ENCODE assay signal across 8 cellular contexts in the genomic region with DNA sequence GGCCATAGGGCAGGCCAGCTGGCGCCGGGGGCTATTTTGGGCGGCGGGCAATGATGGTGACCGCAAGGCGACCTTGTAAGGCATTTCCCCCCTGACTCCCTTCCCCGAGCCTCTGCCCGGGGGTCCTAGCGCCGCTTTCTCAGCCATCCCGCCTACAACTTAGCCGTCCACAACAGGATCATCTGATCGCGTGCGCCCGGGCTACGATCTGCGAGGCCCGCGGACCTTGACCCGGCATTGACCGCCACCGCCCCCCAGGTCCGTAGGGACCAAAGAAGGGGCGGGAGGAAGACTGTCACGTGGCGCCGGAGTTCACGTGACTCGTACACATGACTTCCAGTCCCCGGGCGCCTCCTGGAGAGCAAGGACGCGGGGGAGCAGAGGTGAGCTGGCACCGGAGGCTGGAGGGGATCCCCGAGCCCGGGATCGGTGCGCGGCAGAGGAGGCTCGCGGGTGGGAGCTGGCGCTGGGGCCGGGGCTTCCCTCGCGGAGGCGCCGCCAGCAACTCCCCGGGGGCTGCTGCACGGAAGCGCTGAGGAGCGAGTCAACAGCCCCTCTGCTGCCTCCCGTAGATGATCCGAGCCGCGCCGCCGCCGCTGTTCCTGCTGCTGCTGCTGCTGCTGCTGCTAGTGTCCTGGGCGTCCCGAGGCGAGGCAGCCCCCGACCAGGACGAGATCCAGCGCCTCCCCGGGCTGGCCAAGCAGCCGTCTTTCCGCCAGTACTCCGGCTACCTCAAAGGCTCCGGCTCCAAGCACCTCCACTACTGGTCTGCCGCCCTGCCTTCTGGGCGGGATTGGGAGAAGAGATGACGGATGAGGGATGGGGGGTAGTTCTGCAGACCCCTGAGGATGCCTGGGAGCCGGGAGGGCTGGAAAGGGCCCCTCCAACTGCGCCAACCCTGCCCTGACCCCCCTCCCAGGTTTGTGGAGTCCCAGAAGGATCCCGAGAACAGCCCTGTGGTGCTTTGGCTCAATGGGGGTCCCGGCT. TPM values are rescaled to one million over a fixed set of nuclear protein-coding genes. Genes with fewer than 3 reads are reported as not detected.
DNase-seq lines count a peak whose midpoint lies in the region; ATAC-seq and TF ChIP-seq lines count a peak whose summit lies in the region.

A gene (plus strand): TSS at position 339 of the 987 bp plus-strand sequence. CDS start 234 bp downstream, at position 573.
A gene with protein sequence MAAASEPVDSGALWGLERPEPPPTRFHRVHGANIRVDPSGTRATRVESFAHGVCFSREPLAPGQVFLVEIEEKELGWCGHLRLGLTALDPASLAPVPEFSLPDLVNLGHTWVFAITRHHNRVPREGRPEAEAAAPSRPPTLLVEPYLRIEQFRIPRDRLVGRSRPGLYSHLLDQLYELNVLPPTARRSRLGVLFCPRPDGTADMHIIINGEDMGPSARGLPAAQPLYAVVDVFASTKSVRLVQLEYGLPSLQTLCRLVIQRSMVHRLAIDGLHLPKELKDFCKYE (minus strand): TSS at position 212 of the 987 bp plus-strand sequence. CDS start 217 bp downstream, outside the sequence.

- peak; percentile 61 for TF ChIP-seq EP300 in Ishikawa (IDR thresholded peaks at IDR 0.05; ENCODE audit: borderline replicate concordance)

- TF ChIP-seq RAD21 in Ishikawa (IDR thresholded peaks at IDR 0.05; ENCODE audit: low read depth): peak; percentile 11; the same call in 1 of the 2 replicates

- peak; percentile 72 for ATAC-seq in GM21528 (IDR thresholded peaks at IDR 0.05; ENCODE audit: low FRiP score, unreplicated experiment)
- ATAC-seq in natural killer cell: peak; percentile 73 to 87 (median 86)

- no peaks in the 10 kb centered on the region for H3K27me3 Mint-ChIP-seq in activated T-helper 2 cell treated with anti-CD3 and anti-CD28 coated beads, Interferon-gamma antibody, Interleukin-2, Interleukin-4, amounts not matched to agents 10 μg/mL and 5 μg/mL and 100 μg/mL, durations not matched to agents 14 hours and 24 hours and 36 hours (ENCODE audit: low read depth)
- H3K27me3 Mint-ChIP-seq in natural killer cell (ENCODE audit: low read depth in 2 of 2): no peaks in the 10 kb centered on the region

- H3K9me3 Mint-ChIP-seq in activated T-helper 2 cell treated with anti-CD3 and anti-CD28 coated beads, Interferon-gamma antibody, Interleukin-2, Interleukin-4, amounts not matched to agents 10 μg/mL and 5 μg/mL and 100 μg/mL, durations not matched to agents 14 hours and 24 hours and 36 hours: no peaks in the 10 kb centered on the region
- H3K9me3 Mint-ChIP-seq in natural killer cell: no peaks in the 10 kb centered on the region

- peaks cover 10% of the 10 kb centered on the region for H3K36me3 Mint-ChIP-seq in activated T-helper 2 cell treated with anti-CD3 and anti-CD28 coated beads, Interferon-gamma antibody, Interleukin-2, Interleukin-4, amounts not matched to agents 10 μg/mL and 5 μg/mL and 100 μg/mL, durations not matched to agents 14 hours and 24 hours and 36 hours (ENCODE audit: low read depth)
- H3K36me3 Mint-ChIP-seq in natural killer cell: no peaks in the 10 kb centered on the region

- H3K27ac Mint-ChIP-seq in activated T-helper 2 cell treated with anti-CD3 and anti-CD28 coated beads, Interferon-gamma antibody, Interleukin-2, Interleukin-4, amounts not matched to agents 10 μg/mL and 5 μg/mL and 100 μg/mL, durations not matched to agents 14 hours and 24 hours and 36 hours: peak within 1 kb of the TSS; percentile 84
- H3K27ac Mint-ChIP-seq in natural killer cell: peak within 1 kb of the TSS; percentile 58 to 88

- intact Hi-C loops in activated T-helper 2 cell treated with anti-CD3 and anti-CD28 coated beads, Interferon-gamma antibody, Interleukin-2, Interleukin-4, amounts not matched to agents 10 μg/mL and 5 μg/mL and 100 μg/mL, durations not matched to agents 14 hours and 24 hours and 36 hours (cut with micrococcal nuclease): loop anchor here (1.0 to 10.0 kb wide), 4 partner anchors 20 to 84 kb away; a partner anchor contains a TSS
- intact Hi-C loops in natural killer cell (cut with micrococcal nuclease): loop anchor here (1.0 to 2.0 kb wide), 4 partner anchors 20 to 72 kb away; a partner anchor contains a TSS

- peak within 1 kb of the TSS; percentile 87 for H3K4me3 Mint-ChIP-seq in activated T-helper 2 cell treated with anti-CD3 and anti-CD28 coated beads, Interferon-gamma antibody, Interleukin-2, Interleukin-4, amounts not matched to agents 10 μg/mL and 5 μg/mL and 100 μg/mL, durations not matched to agents 14 hours and 24 hours and 36 hours (ENCODE audit: low read depth)
- H3K4me3 Mint-ChIP-seq in natural killer cell: peak within 1 kb of the TSS; percentile 93

- DNase-seq in DMS114 treated with DMSO at 0.1 percent for 48 hours (lab: John Stamatoyannopoulos, UW; ENCODE audit: unreplicated experiment) (peak; percentile 67), RKO (ENCODE audit: low spot score) (peak; percentile 96), fibroblast of peridontal ligament (ENCODE audit: extremely low read depth) (peak; percentile 90), natural killer cell (peak; percentile 78)
- peak; percentile 78 for DNase-seq in activated T-helper 2 cell treated with anti-CD3 and anti-CD28 coated beads, Interferon-gamma antibody, Interleukin-2, Interleukin-4, amounts not matched to agents 10 μg/mL and 5 μg/mL and 100 μg/mL, durations not matched to agents 14 hours and 24 hours and 36 hours (ENCODE audit: low spot score)
- DNase-seq in stimulated activated naive CD4-positive, alpha-beta T cell (lab: John Stamatoyannopoulos, UW): peak; percentile 65 to 85 (median 82)

- H3K4me1 Mint-ChIP-seq in activated T-helper 2 cell treated with anti-CD3 and anti-CD28 coated beads, Interferon-gamma antibody, Interleukin-2, Interleukin-4, amounts not matched to agents 10 μg/mL and 5 μg/mL and 100 μg/mL, durations not matched to agents 14 hours and 24 hours and 36 hours (ENCODE audit: low read depth): peaks cover 25% of the 10 kb centered on the region
- H3K4me1 Mint-ChIP-seq in natural killer cell: peaks cover 5 to 24% of the 10 kb centered on the region in 2 donors

- no peak for TF ChIP-seq CTCF in natural killer cell (IDR thresholded peaks at IDR 0.05)

TF ChIP-seq in Ishikawa, 13 proteins besides CTCF, POLR2A, EP300 and RAD21:
- TF ChIP-seq ZBTB7A (IDR thresholded peaks at IDR 0.05; ENCODE audit: low read depth) (peak; percentile 74; the same call in 1 of the 2 replicates), YY1 (IDR thresholded peaks at IDR 0.05; ENCODE audit: low read depth) (peak; percentile 87), FOXM1 (IDR thresholded peaks at IDR 0.05; ENCODE audit: borderline replicate concordance, low read depth) (no peak), TCF12 (IDR thresholded peaks at IDR 0.05; ENCODE audit: low read depth) (peak; percentile 61; the same call in 1 of the 2 replicates), EGR1 (IDR thresholded peaks at IDR 0.05) (no peak; the same call in 1 of the 2 replicates), NFIC (IDR thresholded peaks at IDR 0.05) (0 out of 2 replicates have a peak, but pooled peaks have one; percentile 20), TAF1 (IDR thresholded peaks at IDR 0.05; ENCODE audit: low read depth) (peak; percentile 92), CEBPB (IDR thresholded peaks at IDR 0.05) (no peak), TEAD4 (IDR thresholded peaks at IDR 0.05) (no peak), CREB1 (IDR thresholded peaks at IDR 0.05; ENCODE audit: low read depth) (no peak)
- TF ChIP-seq, protein P1, sequence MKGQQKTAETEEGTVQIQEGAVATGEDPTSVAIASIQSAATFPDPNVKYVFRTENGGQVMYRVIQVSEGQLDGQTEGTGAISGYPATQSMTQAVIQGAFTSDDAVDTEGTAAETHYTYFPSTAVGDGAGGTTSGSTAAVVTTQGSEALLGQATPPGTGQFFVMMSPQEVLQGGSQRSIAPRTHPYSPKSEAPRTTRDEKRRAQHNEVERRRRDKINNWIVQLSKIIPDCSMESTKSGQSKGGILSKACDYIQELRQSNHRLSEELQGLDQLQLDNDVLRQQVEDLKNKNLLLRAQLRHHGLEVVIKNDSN (IDR thresholded peaks at IDR 0.05): peak; percentile 100
- TF ChIP-seq, protein P2, sequence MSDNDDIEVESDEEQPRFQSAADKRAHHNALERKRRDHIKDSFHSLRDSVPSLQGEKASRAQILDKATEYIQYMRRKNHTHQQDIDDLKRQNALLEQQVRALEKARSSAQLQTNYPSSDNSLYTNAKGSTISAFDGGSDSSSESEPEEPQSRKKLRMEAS (IDR thresholded peaks at IDR 0.05): peak; percentile 88
- TF ChIP-seq, protein P3, sequence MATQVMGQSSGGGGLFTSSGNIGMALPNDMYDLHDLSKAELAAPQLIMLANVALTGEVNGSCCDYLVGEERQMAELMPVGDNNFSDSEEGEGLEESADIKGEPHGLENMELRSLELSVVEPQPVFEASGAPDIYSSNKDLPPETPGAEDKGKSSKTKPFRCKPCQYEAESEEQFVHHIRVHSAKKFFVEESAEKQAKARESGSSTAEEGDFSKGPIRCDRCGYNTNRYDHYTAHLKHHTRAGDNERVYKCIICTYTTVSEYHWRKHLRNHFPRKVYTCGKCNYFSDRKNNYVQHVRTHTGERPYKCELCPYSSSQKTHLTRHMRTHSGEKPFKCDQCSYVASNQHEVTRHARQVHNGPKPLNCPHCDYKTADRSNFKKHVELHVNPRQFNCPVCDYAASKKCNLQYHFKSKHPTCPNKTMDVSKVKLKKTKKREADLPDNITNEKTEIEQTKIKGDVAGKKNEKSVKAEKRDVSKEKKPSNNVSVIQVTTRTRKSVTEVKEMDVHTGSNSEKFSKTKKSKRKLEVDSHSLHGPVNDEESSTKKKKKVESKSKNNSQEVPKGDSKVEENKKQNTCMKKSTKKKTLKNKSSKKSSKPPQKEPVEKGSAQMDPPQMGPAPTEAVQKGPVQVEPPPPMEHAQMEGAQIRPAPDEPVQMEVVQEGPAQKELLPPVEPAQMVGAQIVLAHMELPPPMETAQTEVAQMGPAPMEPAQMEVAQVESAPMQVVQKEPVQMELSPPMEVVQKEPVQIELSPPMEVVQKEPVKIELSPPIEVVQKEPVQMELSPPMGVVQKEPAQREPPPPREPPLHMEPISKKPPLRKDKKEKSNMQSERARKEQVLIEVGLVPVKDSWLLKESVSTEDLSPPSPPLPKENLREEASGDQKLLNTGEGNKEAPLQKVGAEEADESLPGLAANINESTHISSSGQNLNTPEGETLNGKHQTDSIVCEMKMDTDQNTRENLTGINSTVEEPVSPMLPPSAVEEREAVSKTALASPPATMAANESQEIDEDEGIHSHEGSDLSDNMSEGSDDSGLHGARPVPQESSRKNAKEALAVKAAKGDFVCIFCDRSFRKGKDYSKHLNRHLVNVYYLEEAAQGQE (IDR thresholded peaks at IDR 0.05; ENCODE audit: low read depth): no peak

RNA-seq across cellular contexts. Expression of the first gene that starts in this region (rescaled TPM):
- total RNA-seq in activated T-helper 2 cell treated with anti-CD3 and anti-CD28 coated beads, Interferon-gamma antibody, Interleukin-2, Interleukin-4, amounts not matched to agents 10 μg/mL and 5 μg/mL and 100 μg/mL, durations not matched to agents 14 hours and 24 hours and 36 hours: 49.0 and 51.9 TPM in 2 replicates
- total RNA-seq in natural killer cell: 100 to 1,000 TPM in 1 of 3 donors, 10 to 100 TPM in 2; 72.8 to 108 (median 86.8) TPM

RNA-seq across cellular contexts. Expression of the second gene that starts in this region (rescaled TPM):
- 2.0 and 3.3 TPM in 2 replicates for total RNA-seq in activated T-helper 2 cell treated with anti-CD3 and anti-CD28 coated beads, Interferon-gamma antibody, Interleukin-2, Interleukin-4, amounts not matched to agents 10 μg/mL and 5 μg/mL and 100 μg/mL, durations not matched to agents 14 hours and 24 hours and 36 hours
- total RNA-seq in natural killer cell: 1 to 10 TPM in 2 of 3 donors, under 1 TPM in 1; 0.89 to 1.4 (median 1.4) TPM

Comparison
In these comparisons a context has a peak if more than half of its experiments do, and no peak if none do; other contexts are left out.
1. Peak in every context shown above with its lines: DNase-seq and ATAC-seq.